ENCODE assay signal across 11 cellular contexts in the genomic region with DNA sequence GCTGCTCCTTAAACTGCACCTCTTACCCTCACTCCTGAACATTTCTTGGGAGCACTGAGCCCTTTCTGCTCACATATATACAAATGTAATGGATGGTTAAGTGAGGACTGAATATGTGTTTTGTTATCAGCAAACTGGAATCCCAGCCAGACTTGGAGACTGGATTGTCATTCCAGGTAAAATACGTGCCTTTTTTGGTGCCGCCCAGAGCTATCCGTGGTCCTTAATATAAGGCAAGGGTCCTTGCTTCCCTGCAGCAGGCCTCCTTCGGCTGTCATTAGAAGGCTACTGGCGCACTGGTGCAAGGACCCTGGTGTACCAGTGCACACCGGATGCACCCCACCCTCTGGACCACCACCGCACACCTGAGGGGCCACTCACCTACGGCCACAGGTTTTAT. TPM values are rescaled to one million over a fixed set of nuclear protein-coding genes. Genes with fewer than 3 reads are reported as not detected.
DNase-seq lines count a peak whose midpoint lies in the region; ATAC-seq and TF ChIP-seq lines count a peak whose summit lies in the region.
"Had no signal": no experiment of that assay in that cellular context is flagged by ENCODE, and none has a peak within 500 bp of the region (broad histone marks: within the 10 kb centered on the region; RNA-seq: fewer than 3 reads in every experiment).

No MANE protein-coding gene starts in this region.

- peaks cover 26 to 28% of the 10 kb centered on the region in 2 donors for H3K27me3 Mint-ChIP-seq in natural killer cell (ENCODE audit: low read depth in 2 of 2)
- peaks cover 20 to 22% of the 10 kb centered on the region in 2 donors for H3K27me3 Mint-ChIP-seq in natural killer cell treated with Interleukin-12 subunit alpha and Interleukin-12 subunit beta and Interleukin-15 and Interleukin-18, amount 100 ng/mL, for 72 hours
- peaks cover 23% of the 10 kb centered on the region for H3K27me3 Mint-ChIP-seq in activated naive CD8-positive, alpha-beta T cell treated with anti-CD3 and anti-CD28 coated beads, Interleukin-2, amount 10 ng/mL, durations not matched to agents 7 days and 5 days

- no peak overlapping the region for H2BK15ac ChIP-seq in mesendoderm (replicated peaks; ENCODE audit: low read depth)

- H3K36me3 ChIP-seq in mesendoderm (ENCODE audit: control insufficient read depth, insufficient read depth, low read length), result no peaks in the 10 kb centered on the region

- H3K79me2 ChIP-seq in mesendoderm (ENCODE audit: control insufficient read depth, insufficient read depth, low read length), result peaks cover 23% of the 10 kb centered on the region

- no peaks in the 10 kb centered on the region for H3K4me1 Mint-ChIP-seq in natural killer cell
- no peaks in the 10 kb centered on the region for H3K4me1 Mint-ChIP-seq in natural killer cell treated with Interleukin-12 subunit alpha and Interleukin-12 subunit beta and Interleukin-15 and Interleukin-18, amount 100 ng/mL, for 72 hours (ENCODE audit: low read depth in 2 of 2)
- no peaks in the 10 kb centered on the region for H3K4me1 Mint-ChIP-seq in activated naive CD8-positive, alpha-beta T cell treated with anti-CD3 and anti-CD28 coated beads, Interleukin-2, amount 10 ng/mL, durations not matched to agents 7 days and 5 days

- H2BK120ac ChIP-seq in mesendoderm (ENCODE audit: low read depth, low read length), result no peak overlapping the region

- H3K36me3 Mint-ChIP-seq in natural killer cell, result peaks cover 15% of the 10 kb centered on the region
- no peaks in the 10 kb centered on the region for H3K36me3 Mint-ChIP-seq in natural killer cell treated with Interleukin-12 subunit alpha and Interleukin-12 subunit beta and Interleukin-15 and Interleukin-18, amount 100 ng/mL, for 72 hours
- no peaks in the 10 kb centered on the region for H3K36me3 Mint-ChIP-seq in activated naive CD8-positive, alpha-beta T cell treated with anti-CD3 and anti-CD28 coated beads, Interleukin-2, amount 10 ng/mL, durations not matched to agents 7 days and 5 days

- WGBS in mesendoderm (ENCODE audit: extremely low coverage, insufficient coverage, low lambda C conversion rate), result no CpG with 5 or more reads among the region's 8 CpGs

- no peak overlapping the region for H4K8ac ChIP-seq in mesendoderm (ENCODE audit: low read depth, low read length)

- peaks cover 3 to 4% of the 10 kb centered on the region in 2 donors for H3K9me3 Mint-ChIP-seq in natural killer cell
- peaks cover 9% of the 10 kb centered on the region for H3K9me3 Mint-ChIP-seq in natural killer cell treated with Interleukin-12 subunit alpha and Interleukin-12 subunit beta and Interleukin-15 and Interleukin-18, amount 100 ng/mL, for 72 hours
- peaks cover 1% of the 10 kb centered on the region for H3K9me3 Mint-ChIP-seq in activated naive CD8-positive, alpha-beta T cell treated with anti-CD3 and anti-CD28 coated beads, Interleukin-2, amount 10 ng/mL, durations not matched to agents 7 days and 5 days
- H3K9me3 Mint-ChIP-seq: activated T-cell treated with anti-CD3 and anti-CD28 coated beads, Interleukin-2, amount 50 U/mL, for 4 hours had no signal

- no peak overlapping the region for H4K5ac ChIP-seq in mesendoderm (ENCODE audit: low read length)

- no peak for TF ChIP-seq CTCF in natural killer cell (IDR thresholded peaks at IDR 0.05)

- no peaks in the 10 kb centered on the region for H3K79me1 ChIP-seq in mesendoderm (ENCODE audit: low read length)

- H3K4me1 ChIP-seq in mesendoderm (ENCODE audit: control insufficient read depth, low read depth, low read length), result no peaks in the 10 kb centered on the region

- peak overlapping the region; percentile 20 for H3K27ac ChIP-seq in mesendoderm (ENCODE audit: low read depth, low read length)

- H3K4me3 ChIP-seq in mesendoderm (ENCODE audit: low read length), result peak overlapping the region; percentile 14

- intact Hi-C loops in natural killer cell (cut with micrococcal nuclease), result no loop called here

- H2BK5ac ChIP-seq in mesendoderm (ENCODE audit: low read length), result no peak overlapping the region

- DNase-seq in natural killer cell (no peak), mesendoderm (peak; percentile 85), NOMO-1 (lab: John Stamatoyannopoulos, UW; ENCODE audit: unreplicated experiment in 2 of 2) (no peak)
- DNase-seq in natural killer cell treated with Interleukin-12 subunit alpha and Interleukin-12 subunit beta and Interleukin-15 and Interleukin-18, amount 100 ng/mL, for 72 hours (ENCODE audit: low spot score), result no peak
- DNase-seq in activated naive CD8-positive, alpha-beta T cell treated with anti-CD3 and anti-CD28 coated beads, Interleukin-2, amount 10 ng/mL, durations not matched to agents 7 days and 5 days, result no peak
- DNase-seq: activated T-cell treated with anti-CD3 and anti-CD28 coated beads, Interleukin-2, amount 50 U/mL, for 4 hours; stimulated activated CD4-positive, alpha-beta T cell treated with anti-CD3 and anti-CD28 coated beads, Interleukin-15, amount 100 ng/mL, for 24 hours had no signal

- no peak overlapping the region for H3K18ac ChIP-seq in mesendoderm (ENCODE audit: low read length)

- peak overlapping the region; percentile 72 for H3K4me2 ChIP-seq in mesendoderm (ENCODE audit: low read length)

- H3K23ac ChIP-seq in mesendoderm (ENCODE audit: low read length), result no peak overlapping the region

- no peaks in the 10 kb centered on the region for H3K27me3 ChIP-seq in mesendoderm (ENCODE audit: insufficient read depth, low read length, poor library complexity)

- peak overlapping the region; percentile 78 for H3K56ac ChIP-seq in mesendoderm (ENCODE audit: low read length)

- peak overlapping the region; percentile 68 for H3K4me3 Mint-ChIP-seq in natural killer cell
- H3K4me3 Mint-ChIP-seq in natural killer cell treated with Interleukin-12 subunit alpha and Interleukin-12 subunit beta and Interleukin-15 and Interleukin-18, amount 100 ng/mL, for 72 hours, result no peak overlapping the region
- H3K4me3 Mint-ChIP-seq in activated naive CD8-positive, alpha-beta T cell treated with anti-CD3 and anti-CD28 coated beads, Interleukin-2, amount 10 ng/mL, durations not matched to agents 7 days and 5 days, result no peak overlapping the region
- H3K4me3 Mint-ChIP-seq: activated T-cell treated with anti-CD3 and anti-CD28 coated beads, Interleukin-2, amount 50 U/mL, for 4 hours had no signal

- POLR2A ChIA-PET in activated naive CD8-positive, alpha-beta T cell treated with anti-CD3 and anti-CD28 coated beads, Interleukin-2, amount 10 ng/mL, durations not matched to agents 7 days and 5 days (lab: Charles Lee), result no interaction called here

- ATAC-seq in natural killer cell (no peak), GM19035 (IDR thresholded peaks at IDR 0.05; ENCODE audit: unreplicated experiment) (no peak), HG02938 (IDR thresholded peaks at IDR 0.05; ENCODE audit: unreplicated experiment) (no peak), HG03025 (IDR thresholded peaks at IDR 0.05; ENCODE audit: low FRiP score, unreplicated experiment) (no peak)
- no peak for ATAC-seq in natural killer cell treated with Interleukin-12 subunit alpha and Interleukin-12 subunit beta and Interleukin-15 and Interleukin-18, amount 100 ng/mL, for 72 hours
- no peak for ATAC-seq in activated naive CD8-positive, alpha-beta T cell treated with anti-CD3 and anti-CD28 coated beads, Interleukin-2, amount 10 ng/mL, durations not matched to agents 7 days and 5 days (ENCODE audit: low read depth)
- ATAC-seq: esophagus mucosa had no signal

- H3K4ac ChIP-seq in mesendoderm (ENCODE audit: low read depth, low read length), result no peak overlapping the region

- no peak overlapping the region for H2AK5ac ChIP-seq in mesendoderm (ENCODE audit: low read length)

- peak overlapping the region; percentile 62 for H3K9ac ChIP-seq in mesendoderm (ENCODE audit: low read length)

- no peak overlapping the region for H3K27ac Mint-ChIP-seq in natural killer cell
- no peak overlapping the region for H3K27ac Mint-ChIP-seq in natural killer cell treated with Interleukin-12 subunit alpha and Interleukin-12 subunit beta and Interleukin-15 and Interleukin-18, amount 100 ng/mL, for 72 hours
- peak overlapping the region; percentile 75 for H3K27ac Mint-ChIP-seq in activated naive CD8-positive, alpha-beta T cell treated with anti-CD3 and anti-CD28 coated beads, Interleukin-2, amount 10 ng/mL, durations not matched to agents 7 days and 5 days

RNA-seq across cellular contexts. Expression of gene GABRB3, which starts 1.1 kb away (rescaled TPM):
- not detected for total RNA-seq in natural killer cell
- not detected for total RNA-seq in natural killer cell treated with Interleukin-12 subunit alpha and Interleukin-12 subunit beta and Interleukin-15 and Interleukin-18, amount 100 ng/mL, for 72 hours
- total RNA-seq in activated naive CD8-positive, alpha-beta T cell treated with anti-CD3 and anti-CD28 coated beads, Interleukin-2, amount 10 ng/mL, durations not matched to agents 7 days and 5 days, result not detected
- 125 TPM for polyA plus RNA-seq in mesendoderm (2013, experiment 1 of 2)
- polyA plus RNA-seq in mesendoderm (2013, experiment 2 of 2), result 127 TPM
